9 cellular contexts compared by ENCODE assay signal in the genomic region with DNA sequence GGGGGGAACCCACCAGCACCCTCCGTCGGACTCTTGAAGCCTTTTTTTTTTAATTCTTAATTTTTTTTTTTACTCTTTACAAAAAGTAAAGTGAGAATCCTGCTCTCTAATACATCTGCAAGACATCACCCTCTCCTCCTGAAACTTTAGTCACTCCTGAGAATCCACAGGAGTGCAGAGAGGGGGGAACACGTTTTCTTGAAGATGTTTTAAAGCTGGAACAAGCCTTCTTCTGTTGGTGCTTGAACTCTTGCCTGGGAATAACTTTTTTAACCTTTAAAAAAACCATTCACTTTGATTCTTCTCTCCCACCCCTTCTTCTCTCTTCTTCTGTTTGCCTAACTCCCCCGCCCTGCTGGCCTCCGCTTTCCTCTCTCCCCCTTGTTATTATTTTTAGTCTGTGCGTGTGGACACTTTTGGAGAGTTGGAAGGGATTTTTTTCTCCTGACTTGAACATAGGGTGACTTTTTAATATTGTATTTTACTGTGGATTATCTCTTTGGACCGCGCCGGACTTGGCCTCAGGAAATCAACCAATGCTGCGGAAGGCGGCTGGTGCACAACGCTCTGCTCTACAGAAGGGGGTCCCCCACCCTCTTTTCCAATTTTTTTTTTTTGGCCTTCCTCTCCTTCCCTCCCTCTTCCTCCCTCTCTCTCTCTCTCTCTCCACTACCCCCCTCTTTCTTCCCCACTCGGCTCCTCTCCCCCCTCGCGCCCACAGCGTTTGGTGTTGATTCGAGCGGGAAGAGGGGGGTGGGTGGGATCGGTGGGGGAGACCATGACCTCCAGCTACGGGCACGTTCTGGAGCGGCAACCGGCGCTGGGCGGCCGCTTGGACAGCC. TPM values are rescaled to one million over a fixed set of nuclear protein-coding genes. Genes with fewer than 3 reads are reported as not detected.
DNase-seq lines count a peak whose midpoint lies in the region; ATAC-seq and TF ChIP-seq lines count a peak whose summit lies in the region.
"Had no signal": no experiment of that assay in that cellular context is flagged by ENCODE, and none has a peak within 500 bp of the region (broad histone marks: within the 10 kb centered on the region; RNA-seq: fewer than 3 reads in every experiment).

A gene (plus strand): TSS at position 691 of the 842 bp plus-strand sequence. CDS start 88 bp downstream, at position 779.

- peak within 1 kb of the TSS; percentile 79 to 97 for H3K27ac ChIP-seq in breast epithelium
- no peak within 1 kb of the TSS for H3K27ac ChIP-seq in stomach smooth muscle (ENCODE audit: low read length)
- H3K27ac ChIP-seq: VCaP had no signal

- peak within 1 kb of the TSS in 1 of 2 donors; percentile 58 for H3K9ac ChIP-seq in stomach smooth muscle (ENCODE audit: low read length in 2 of 2)

- ATAC-seq in HG02588 (IDR thresholded peaks at IDR 0.05; ENCODE audit: unreplicated experiment), result no peak

- intact Hi-C loops in breast epithelium (cut with DNase I; ENCODE audit: low total_unique reads), result no loop called here

- no peaks in the 10 kb centered on the region for H3K36me3 ChIP-seq in breast epithelium
- no peaks in the 10 kb centered on the region for H3K36me3 ChIP-seq in stomach smooth muscle (ENCODE audit: control insufficient read depth in 2 of 2, insufficient read depth in 2 of 2, low read length in 2 of 2)

- peaks cover 0 to 18% of the 10 kb centered on the region in 2 donors for H3K27me3 ChIP-seq in breast epithelium
- H3K27me3 ChIP-seq in stomach smooth muscle (ENCODE audit: control insufficient read depth in 1 of 2, insufficient read depth in 2 of 2, low read length in 2 of 2), result peaks cover 65 to 96% of the 10 kb centered on the region in 2 donors

- no peak for TF ChIP-seq CTCF in breast epithelium (IDR thresholded peaks at IDR 0.05)

- H3K9me3 ChIP-seq in breast epithelium (no peaks in the 10 kb centered on the region), stomach smooth muscle (ENCODE audit: control insufficient read depth in 2 of 2, low read length in 2 of 2) (peaks cover 0 to 3% of the 10 kb centered on the region in 2 donors)

- H3K4me3 ChIP-seq in breast epithelium (peak within 1 kb of the TSS; percentile 68 to 96 (median 82)), stomach smooth muscle (ENCODE audit: low read length in 2 of 2) (peak within 1 kb of the TSS; percentile 38 to 75)

- no peaks in the 10 kb centered on the region for H3K4me1 ChIP-seq in breast epithelium
- H3K4me1 ChIP-seq in stomach smooth muscle (ENCODE audit: control insufficient read depth, insufficient read depth, low read length), result peaks cover 26% of the 10 kb centered on the region

- DNase-seq in DMS79 treated with DMSO at 0.1 percent for 48 hours (lab: John Stamatoyannopoulos, UW), result peak; percentile 2
- no peak for DNase-seq in DMS79 (lab: John Stamatoyannopoulos, UW)
- no peak for DNase-seq in breast epithelium (ENCODE audit: low spot score in 2 of 2)
- peak; percentile 44 for DNase-seq in left kidney (ENCODE audit: low read depth, low spot score)
- DNase-seq in GDM1 (lab: John Stamatoyannopoulos, UW), result no peak
- DNase-seq in globus pallidus (ENCODE audit: low spot score), result no peak

- no peak for TF ChIP-seq POLR2A in breast epithelium (IDR thresholded peaks at IDR 0.05)

RNA-seq across cellular contexts. Expression of the gene that starts here (rescaled TPM):
- 10 to 100 TPM; 48.9 to 75.7 (median 73.1) TPM for total RNA-seq in breast epithelium

Comparison
In these comparisons a context has a peak if more than half of its experiments do, and no peak if none do; other contexts are left out.
1. DNase-seq: peak in DMS79 treated with DMSO at 0.1 percent for 48 hours (single experiment) and left kidney (single experiment); none in DMS79 (single experiment), breast epithelium (0 of 2), GDM1 (single experiment) and globus pallidus (single experiment).